8 cellular contexts compared by ENCODE assay signal in the genomic region with DNA sequence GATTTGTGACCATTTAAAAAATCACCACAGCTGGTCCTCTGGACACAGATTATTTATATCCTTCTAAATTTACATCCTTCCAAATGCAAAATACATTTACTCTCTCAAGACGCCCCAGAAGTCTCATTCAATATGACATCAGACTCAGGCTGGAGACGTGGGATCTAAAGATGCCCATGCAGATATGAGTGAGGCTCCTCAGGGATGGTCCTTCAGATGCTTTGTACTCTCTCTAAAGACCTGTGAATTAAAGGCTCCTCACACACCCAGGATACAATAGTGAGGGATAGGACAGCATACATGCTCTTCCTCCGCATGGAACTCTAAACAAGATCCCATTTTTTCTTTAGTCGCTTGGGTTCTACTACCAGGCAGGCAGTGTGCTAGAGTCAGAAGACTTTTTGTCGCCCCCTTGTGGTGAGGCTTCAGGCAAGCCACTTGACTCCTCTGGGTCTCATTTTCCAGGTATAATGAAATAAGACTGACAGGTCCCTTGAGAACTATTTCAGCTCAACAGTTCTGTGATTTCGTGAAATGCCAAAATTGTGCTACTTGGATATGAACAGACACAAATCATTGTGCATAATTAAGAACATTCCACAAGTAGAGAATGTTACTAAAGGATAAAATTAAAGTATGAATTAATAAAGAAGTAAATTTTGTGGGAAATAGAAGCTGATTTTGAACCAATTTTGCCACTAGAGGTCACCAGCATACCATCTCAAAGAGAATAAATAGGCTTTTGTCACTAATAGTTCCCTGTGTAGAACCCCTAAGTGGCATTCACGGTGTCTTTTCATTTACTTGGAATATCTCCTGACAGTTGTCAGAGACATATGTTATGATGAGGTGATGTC. TPM values are rescaled to one million over a fixed set of nuclear protein-coding genes. Genes with fewer than 3 reads are reported as not detected.
DNase-seq lines count a peak whose midpoint lies in the region; ATAC-seq and TF ChIP-seq lines count a peak whose summit lies in the region.

No MANE protein-coding gene starts in this region.

- H3K4me1 ChIP-seq in KMS-11 (ENCODE audit: low read depth, poor library complexity, severe bottlenecking) = no peaks in the 10 kb centered on the region
- no peaks in the 10 kb centered on the region for H3K4me1 ChIP-seq in PC-9 (replicated peaks; ENCODE audit: insufficient read depth)
- H3K4me1 ChIP-seq in neural progenitor cell = peaks cover 19% of the 10 kb centered on the region

- no peak overlapping the region for H3K27ac ChIP-seq in KMS-11
- H3K27ac ChIP-seq in PC-9 = no peak overlapping the region
- H3K27ac ChIP-seq in neural progenitor cell = no peak overlapping the region

- no peaks in the 10 kb centered on the region for H3K36me3 ChIP-seq in KMS-11 (ENCODE audit: insufficient read depth)
- H3K36me3 ChIP-seq in PC-9 (ENCODE audit: low read depth) = no peaks in the 10 kb centered on the region
- no peaks in the 10 kb centered on the region for H3K36me3 ChIP-seq in neural progenitor cell

- TF ChIP-seq CTCF in KMS-11 (conservative IDR thresholded peaks at IDR 0.05; ENCODE audit: low read depth, low read length) (peak; percentile 99), PC-9 (conservative IDR thresholded peaks at IDR 0.05) (peak; percentile 94), fibroblast of mammary gland (conservative IDR thresholded peaks at IDR 0.05; ENCODE audit: control insufficient read depth, insufficient read depth, low read depth, low read length) (peak; percentile 75), neural progenitor cell (IDR thresholded peaks at IDR 0.05) (peak; percentile 79)

- peak overlapping the region; percentile 7; the same call in 1 of the 2 replicates for H2AFZ ChIP-seq in KMS-11 (ENCODE audit: low read depth)
- H2AFZ ChIP-seq in PC-9 = no peak overlapping the region
- no peak overlapping the region for H2AFZ ChIP-seq in neural progenitor cell (replicated peaks)

- H3F3A ChIP-seq in PC-9 (ENCODE audit: insufficient read depth, low read depth) (no peaks in the 10 kb centered on the region), neural progenitor cell (ENCODE audit: low read depth) (peaks cover 18% of the 10 kb centered on the region)

- no TSS peak for BruUV-seq in PC-9 (replicated peaks; lab: Mats Ljungman, UMichigan)

- CTCF ChIA-PET in PC-9 (lab: Charles Lee) = interaction anchor here (0.6 to 2.0 kb wide), 16 partner anchors 9 to 707 kb away, joined by 3 to 14 read pairs (median 4); no protein-coding TSS in a partner anchor

- no peak overlapping the region for H3K27ac Mint-ChIP-seq in neural progenitor cell

- H3K4me3 ChIP-seq in KMS-11 (IDR thresholded peaks at IDR 0.05; ENCODE audit: insufficient read depth, low read depth, low read length) = no peak overlapping the region
- no peak overlapping the region for H3K4me3 ChIP-seq in PC-9
- H3K4me3 ChIP-seq in fibroblast of mammary gland (ENCODE audit: control insufficient read depth, low read depth, low read length) = no peak overlapping the region
- no peak overlapping the region for H3K4me3 ChIP-seq in neural progenitor cell

- no peaks in the 10 kb centered on the region for H3K4me1 Mint-ChIP-seq in activated T-cell treated with anti-CD3 and anti-CD28 coated beads, Interleukin-2, amount 50 U/mL, for 4 hours (ENCODE audit: low read depth)
- peaks cover 3% of the 10 kb centered on the region for H3K4me1 Mint-ChIP-seq in neural progenitor cell

- no peaks in the 10 kb centered on the region for H3K9me3 ChIP-seq in PC-9 (ENCODE audit: insufficient read depth, low read depth)
- no peaks in the 10 kb centered on the region for H3K9me3 ChIP-seq in neural progenitor cell (ENCODE audit: low read depth)

- H3K27me3 ChIP-seq in KMS-11 (ENCODE audit: insufficient read depth, low read depth) (no peaks in the 10 kb centered on the region), PC-9 (ENCODE audit: insufficient read depth, low read depth) (no peaks in the 10 kb centered on the region), neural progenitor cell (peaks cover 15% of the 10 kb centered on the region)

- H4K20me1 ChIP-seq in KMS-11 (ENCODE audit: insufficient read depth) = no peaks in the 10 kb centered on the region
- H4K20me1 ChIP-seq in PC-9 (ENCODE audit: insufficient read depth) = no peaks in the 10 kb centered on the region
- H4K20me1 ChIP-seq in neural progenitor cell (ENCODE audit: low read depth) = no peaks in the 10 kb centered on the region

- no peak overlapping the region for H3K4me3 Mint-ChIP-seq in activated T-cell treated with anti-CD3 and anti-CD28 coated beads, Interleukin-2, amount 50 U/mL, for 4 hours
- H3K4me3 Mint-ChIP-seq in neural progenitor cell = no peak overlapping the region

- DNase-seq in ELF-1 (ENCODE audit: low read depth, low spot score) (peak; percentile 93), PC-9 (peak; percentile 52 to 75), fibroblast of mammary gland (ENCODE audit: low read depth) (peak; percentile 83), neural progenitor cell (ENCODE audit: low spot score) (peak; percentile 90), superior temporal gyrus (ENCODE audit: extremely low spot score) (peak; percentile 88)
- DNase-seq in activated T-cell treated with anti-CD3 and anti-CD28 coated beads, Interleukin-2, amount 50 U/mL, for 4 hours = peak; percentile 80

- no peaks in the 10 kb centered on the region for H3K27me3 Mint-ChIP-seq in activated T-cell treated with anti-CD3 and anti-CD28 coated beads, Interleukin-2, amount 50 U/mL, for 4 hours (ENCODE audit: low read depth)
- H3K27me3 Mint-ChIP-seq in neural progenitor cell (ENCODE audit: insufficient read depth, low read depth) = peaks cover 3% of the 10 kb centered on the region

- H3K79me2 ChIP-seq in KMS-11 (ENCODE audit: insufficient read depth, low read depth) (no peaks in the 10 kb centered on the region), PC-9 (ENCODE audit: low read depth) (no peaks in the 10 kb centered on the region), neural progenitor cell (ENCODE audit: low read depth) (no peaks in the 10 kb centered on the region)

- POLR2A ChIA-PET in PC-9 (lab: Charles Lee; ENCODE audit: unreplicated experiment) = interaction anchor here (0.6 to 0.7 kb wide), 3 partner anchors 349 to 804 kb away, joined by 3 to 7 read pairs (median 5); partner anchors contain the start of gene SETD7

- H3K9ac ChIP-seq in KMS-11 (no peak overlapping the region), neural progenitor cell (no peak overlapping the region)

- H3K4me2 ChIP-seq in KMS-11 (no peak overlapping the region), PC-9 (peak overlapping the region; percentile 33; the same call in 1 of the 2 replicates), neural progenitor cell (no peak overlapping the region)

- H3K9me3 Mint-ChIP-seq in activated T-cell treated with anti-CD3 and anti-CD28 coated beads, Interleukin-2, amount 50 U/mL, for 4 hours = no peaks in the 10 kb centered on the region
- H3K9me3 Mint-ChIP-seq in neural progenitor cell = no peaks in the 10 kb centered on the region

- H3K36me3 Mint-ChIP-seq in activated T-cell treated with anti-CD3 and anti-CD28 coated beads, Interleukin-2, amount 50 U/mL, for 4 hours (ENCODE audit: insufficient read depth) = no peaks in the 10 kb centered on the region
- H3K36me3 Mint-ChIP-seq in neural progenitor cell = no peaks in the 10 kb centered on the region

- intact Hi-C loops in PC-9 (cut with micrococcal nuclease; ENCODE audit: unreplicated experiment) = loop anchor here (1.0 to 10.0 kb wide), 12 partner anchors 103 to 1327 kb away; partner anchors contain the start of gene TBC1D9

- ATAC-seq in GM21825 (IDR thresholded peaks at IDR 0.05; ENCODE audit: unreplicated experiment) = peak; percentile 92
- ATAC-seq in activated T-cell treated with anti-CD3 and anti-CD28 coated beads, Interleukin-2, amount 50 U/mL, for 4 hours = peak; percentile 90 to 94

- no peaks in the 10 kb centered on the region for H3K9me2 ChIP-seq in PC-9 (ENCODE audit: insufficient read depth)

RNA-seq across cellular contexts. Expression of gene SCOC, which starts 13.6 kb away (rescaled TPM):
- total RNA-seq in PC-9 (2021) = 41.7 and 53.0 TPM in 2 replicates
- total RNA-seq in activated T-cell treated with anti-CD3 and anti-CD28 coated beads, Interleukin-2, amount 50 U/mL, for 4 hours = 10 to 100 TPM; 20.5 to 24.3 (median 23.0) TPM
- 94.6 and 170 TPM in 2 replicates for total RNA-seq in neural progenitor cell (ENCODE audit: low replicate concordance)
